1 cellular context compared by ENCODE assay signal in the genomic region with DNA sequence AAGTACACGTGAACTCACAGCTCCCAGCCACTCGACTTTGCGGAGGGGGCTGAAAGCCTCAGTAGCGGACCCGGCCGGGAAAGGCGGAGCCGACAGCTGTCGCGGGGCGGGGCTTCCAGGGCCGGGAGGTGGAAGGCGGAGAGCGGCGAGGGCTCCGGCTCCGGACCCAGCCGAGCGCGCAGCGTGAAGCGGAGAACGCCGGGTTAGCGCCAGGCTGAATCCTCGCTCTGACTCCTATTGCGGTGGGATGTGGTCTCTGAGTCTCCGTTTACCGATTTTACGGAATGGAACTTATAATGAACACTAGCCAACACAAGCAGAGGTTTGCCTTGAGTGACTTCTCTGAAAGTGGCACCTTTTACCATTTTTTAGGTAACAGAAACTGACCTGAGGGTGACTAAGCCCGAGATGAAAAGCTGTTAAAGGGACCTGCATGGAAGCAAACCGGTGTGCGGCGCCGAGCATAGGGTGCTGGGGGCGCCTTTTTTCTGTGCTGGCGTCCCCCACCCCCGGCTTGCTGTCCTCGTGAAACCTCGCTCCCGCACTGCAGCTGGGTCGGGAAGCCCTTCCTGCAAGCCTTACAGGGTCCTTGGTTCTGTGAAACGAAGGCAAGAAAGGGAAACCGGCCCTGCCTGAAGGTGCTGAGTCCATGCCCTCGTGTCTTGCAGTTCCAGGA.
TF ChIP-seq lines count a peak whose summit lies in the region.

No MANE protein-coding gene starts in this region.

TF ChIP-seq in K562, 482 proteins besides CTCF, POLR2A, EP300 and RAD21 (continued from another document and continues in another):
- TF ChIP-seq, protein P1, sequence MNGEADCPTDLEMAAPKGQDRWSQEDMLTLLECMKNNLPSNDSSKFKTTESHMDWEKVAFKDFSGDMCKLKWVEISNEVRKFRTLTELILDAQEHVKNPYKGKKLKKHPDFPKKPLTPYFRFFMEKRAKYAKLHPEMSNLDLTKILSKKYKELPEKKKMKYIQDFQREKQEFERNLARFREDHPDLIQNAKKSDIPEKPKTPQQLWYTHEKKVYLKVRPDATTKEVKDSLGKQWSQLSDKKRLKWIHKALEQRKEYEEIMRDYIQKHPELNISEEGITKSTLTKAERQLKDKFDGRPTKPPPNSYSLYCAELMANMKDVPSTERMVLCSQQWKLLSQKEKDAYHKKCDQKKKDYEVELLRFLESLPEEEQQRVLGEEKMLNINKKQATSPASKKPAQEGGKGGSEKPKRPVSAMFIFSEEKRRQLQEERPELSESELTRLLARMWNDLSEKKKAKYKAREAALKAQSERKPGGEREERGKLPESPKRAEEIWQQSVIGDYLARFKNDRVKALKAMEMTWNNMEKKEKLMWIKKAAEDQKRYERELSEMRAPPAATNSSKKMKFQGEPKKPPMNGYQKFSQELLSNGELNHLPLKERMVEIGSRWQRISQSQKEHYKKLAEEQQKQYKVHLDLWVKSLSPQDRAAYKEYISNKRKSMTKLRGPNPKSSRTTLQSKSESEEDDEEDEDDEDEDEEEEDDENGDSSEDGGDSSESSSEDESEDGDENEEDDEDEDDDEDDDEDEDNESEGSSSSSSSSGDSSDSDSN (IDR thresholded peaks at IDR 0.05; ENCODE audit: borderline replicate concordance in 1 of 2, low read depth in 2 of 2, low read length in 2 of 2): peak; percentile 80 to 98; a peak in 3 of 4 replicates
- TF ChIP-seq SRSF1 (IDR thresholded peaks at IDR 0.05; ENCODE audit: low read depth, low read length): no peak
- TF ChIP-seq NFE2 (IDR thresholded peaks at IDR 0.05; ENCODE audit: low read depth): no peak
- TF ChIP-seq, protein P2, sequence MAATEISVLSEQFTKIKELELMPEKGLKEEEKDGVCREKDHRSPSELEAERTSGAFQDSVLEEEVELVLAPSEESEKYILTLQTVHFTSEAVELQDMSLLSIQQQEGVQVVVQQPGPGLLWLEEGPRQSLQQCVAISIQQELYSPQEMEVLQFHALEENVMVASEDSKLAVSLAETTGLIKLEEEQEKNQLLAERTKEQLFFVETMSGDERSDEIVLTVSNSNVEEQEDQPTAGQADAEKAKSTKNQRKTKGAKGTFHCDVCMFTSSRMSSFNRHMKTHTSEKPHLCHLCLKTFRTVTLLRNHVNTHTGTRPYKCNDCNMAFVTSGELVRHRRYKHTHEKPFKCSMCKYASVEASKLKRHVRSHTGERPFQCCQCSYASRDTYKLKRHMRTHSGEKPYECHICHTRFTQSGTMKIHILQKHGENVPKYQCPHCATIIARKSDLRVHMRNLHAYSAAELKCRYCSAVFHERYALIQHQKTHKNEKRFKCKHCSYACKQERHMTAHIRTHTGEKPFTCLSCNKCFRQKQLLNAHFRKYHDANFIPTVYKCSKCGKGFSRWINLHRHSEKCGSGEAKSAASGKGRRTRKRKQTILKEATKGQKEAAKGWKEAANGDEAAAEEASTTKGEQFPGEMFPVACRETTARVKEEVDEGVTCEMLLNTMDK (IDR thresholded peaks at IDR 0.05; ENCODE audit: borderline replicate concordance, insufficient read depth, low read depth, low read length, poor library complexity, severe bottlenecking): no peak
- no peak for TF ChIP-seq MYBL2 (IDR thresholded peaks at IDR 0.05; ENCODE audit: low read depth)
- no peak for TF ChIP-seq MYBL2 (CRISPR knock-in tag; IDR thresholded peaks at IDR 0.05; ENCODE audit: borderline replicate concordance)
- TF ChIP-seq PHB2 (IDR thresholded peaks at IDR 0.05; ENCODE audit: low read depth): no peak
- no peak for TF ChIP-seq ZNF586 (CRISPR knock-in tag; conservative IDR thresholded peaks at IDR 0.05)
- TF ChIP-seq JUND (IDR thresholded peaks at IDR 0.05; ENCODE audit: borderline replicate concordance, low read depth, low read length): no peak
- TF ChIP-seq JUND (tag; IDR thresholded peaks at IDR 0.05; ENCODE audit: borderline replicate concordance, low read depth, low read length): no peak
- TF ChIP-seq, protein P3, sequence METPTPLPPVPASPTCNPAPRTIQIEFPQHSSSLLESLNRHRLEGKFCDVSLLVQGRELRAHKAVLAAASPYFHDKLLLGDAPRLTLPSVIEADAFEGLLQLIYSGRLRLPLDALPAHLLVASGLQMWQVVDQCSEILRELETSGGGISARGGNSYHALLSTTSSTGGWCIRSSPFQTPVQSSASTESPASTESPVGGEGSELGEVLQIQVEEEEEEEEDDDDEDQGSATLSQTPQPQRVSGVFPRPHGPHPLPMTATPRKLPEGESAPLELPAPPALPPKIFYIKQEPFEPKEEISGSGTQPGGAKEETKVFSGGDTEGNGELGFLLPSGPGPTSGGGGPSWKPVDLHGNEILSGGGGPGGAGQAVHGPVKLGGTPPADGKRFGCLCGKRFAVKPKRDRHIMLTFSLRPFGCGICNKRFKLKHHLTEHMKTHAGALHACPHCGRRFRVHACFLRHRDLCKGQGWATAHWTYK (CRISPR knock-in tag; IDR thresholded peaks at IDR 0.05): 0 out of 2 replicates have a peak, but pooled peaks have one; percentile 42
- TF ChIP-seq KLF6 (CRISPR knock-in tag; IDR thresholded peaks at IDR 0.05; ENCODE audit: borderline replicate concordance): no peak
- TF ChIP-seq, protein P4, sequence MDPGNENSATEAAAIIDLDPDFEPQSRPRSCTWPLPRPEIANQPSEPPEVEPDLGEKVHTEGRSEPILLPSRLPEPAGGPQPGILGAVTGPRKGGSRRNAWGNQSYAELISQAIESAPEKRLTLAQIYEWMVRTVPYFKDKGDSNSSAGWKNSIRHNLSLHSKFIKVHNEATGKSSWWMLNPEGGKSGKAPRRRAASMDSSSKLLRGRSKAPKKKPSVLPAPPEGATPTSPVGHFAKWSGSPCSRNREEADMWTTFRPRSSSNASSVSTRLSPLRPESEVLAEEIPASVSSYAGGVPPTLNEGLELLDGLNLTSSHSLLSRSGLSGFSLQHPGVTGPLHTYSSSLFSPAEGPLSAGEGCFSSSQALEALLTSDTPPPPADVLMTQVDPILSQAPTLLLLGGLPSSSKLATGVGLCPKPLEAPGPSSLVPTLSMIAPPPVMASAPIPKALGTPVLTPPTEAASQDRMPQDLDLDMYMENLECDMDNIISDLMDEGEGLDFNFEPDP (CRISPR knock-in tag; IDR thresholded peaks at IDR 0.05): no peak
- 0 out of 2 replicates have a peak, but pooled peaks have one; percentile 31 for TF ChIP-seq ERF (CRISPR knock-in tag; IDR thresholded peaks at IDR 0.05)
- TF ChIP-seq NCOA6 (IDR thresholded peaks at IDR 0.05): no peak
- no peak for TF ChIP-seq TBL1XR1 (IDR thresholded peaks at IDR 0.05; ENCODE audit: low read length in 2 of 2)
- TF ChIP-seq XRCC4 (IDR thresholded peaks at IDR 0.05; ENCODE audit: extremely low read depth, insufficient read depth, insufficient read length): no peak
- TF ChIP-seq MYC (IDR thresholded peaks at IDR 0.05; ENCODE audit: low read depth, low read length): 0 out of 2 replicates have a peak, but pooled peaks have one; percentile 16
- TF ChIP-seq MYC (CRISPR knock-in tag; IDR thresholded peaks at IDR 0.05; ENCODE audit: borderline replicate concordance, low read depth): no peak
- no peak for TF ChIP-seq PRMT5 (CRISPR knock-in tag; IDR thresholded peaks at IDR 0.05)
- no peak for TF ChIP-seq ZBED1 (IDR thresholded peaks at IDR 0.05)
- TF ChIP-seq RBFOX2 (IDR thresholded peaks at IDR 0.05; ENCODE audit: low read depth, low read length): peak; percentile 79
- TF ChIP-seq ZNF79 (CRISPR knock-in tag; IDR thresholded peaks at IDR 0.05; ENCODE audit: low read depth): no peak
- TF ChIP-seq FOXA1 (IDR thresholded peaks at IDR 0.05; ENCODE audit: borderline replicate concordance): no peak
- TF ChIP-seq EHMT2 (IDR thresholded peaks at IDR 0.05): no peak
- no peak for TF ChIP-seq SOX6 (IDR thresholded peaks at IDR 0.05)
- TF ChIP-seq ZNF384 (IDR thresholded peaks at IDR 0.05; ENCODE audit: low read depth, low read length): no peak
- no peak for TF ChIP-seq ADNP (tag; IDR thresholded peaks at IDR 0.05)
- TF ChIP-seq, protein P5, sequence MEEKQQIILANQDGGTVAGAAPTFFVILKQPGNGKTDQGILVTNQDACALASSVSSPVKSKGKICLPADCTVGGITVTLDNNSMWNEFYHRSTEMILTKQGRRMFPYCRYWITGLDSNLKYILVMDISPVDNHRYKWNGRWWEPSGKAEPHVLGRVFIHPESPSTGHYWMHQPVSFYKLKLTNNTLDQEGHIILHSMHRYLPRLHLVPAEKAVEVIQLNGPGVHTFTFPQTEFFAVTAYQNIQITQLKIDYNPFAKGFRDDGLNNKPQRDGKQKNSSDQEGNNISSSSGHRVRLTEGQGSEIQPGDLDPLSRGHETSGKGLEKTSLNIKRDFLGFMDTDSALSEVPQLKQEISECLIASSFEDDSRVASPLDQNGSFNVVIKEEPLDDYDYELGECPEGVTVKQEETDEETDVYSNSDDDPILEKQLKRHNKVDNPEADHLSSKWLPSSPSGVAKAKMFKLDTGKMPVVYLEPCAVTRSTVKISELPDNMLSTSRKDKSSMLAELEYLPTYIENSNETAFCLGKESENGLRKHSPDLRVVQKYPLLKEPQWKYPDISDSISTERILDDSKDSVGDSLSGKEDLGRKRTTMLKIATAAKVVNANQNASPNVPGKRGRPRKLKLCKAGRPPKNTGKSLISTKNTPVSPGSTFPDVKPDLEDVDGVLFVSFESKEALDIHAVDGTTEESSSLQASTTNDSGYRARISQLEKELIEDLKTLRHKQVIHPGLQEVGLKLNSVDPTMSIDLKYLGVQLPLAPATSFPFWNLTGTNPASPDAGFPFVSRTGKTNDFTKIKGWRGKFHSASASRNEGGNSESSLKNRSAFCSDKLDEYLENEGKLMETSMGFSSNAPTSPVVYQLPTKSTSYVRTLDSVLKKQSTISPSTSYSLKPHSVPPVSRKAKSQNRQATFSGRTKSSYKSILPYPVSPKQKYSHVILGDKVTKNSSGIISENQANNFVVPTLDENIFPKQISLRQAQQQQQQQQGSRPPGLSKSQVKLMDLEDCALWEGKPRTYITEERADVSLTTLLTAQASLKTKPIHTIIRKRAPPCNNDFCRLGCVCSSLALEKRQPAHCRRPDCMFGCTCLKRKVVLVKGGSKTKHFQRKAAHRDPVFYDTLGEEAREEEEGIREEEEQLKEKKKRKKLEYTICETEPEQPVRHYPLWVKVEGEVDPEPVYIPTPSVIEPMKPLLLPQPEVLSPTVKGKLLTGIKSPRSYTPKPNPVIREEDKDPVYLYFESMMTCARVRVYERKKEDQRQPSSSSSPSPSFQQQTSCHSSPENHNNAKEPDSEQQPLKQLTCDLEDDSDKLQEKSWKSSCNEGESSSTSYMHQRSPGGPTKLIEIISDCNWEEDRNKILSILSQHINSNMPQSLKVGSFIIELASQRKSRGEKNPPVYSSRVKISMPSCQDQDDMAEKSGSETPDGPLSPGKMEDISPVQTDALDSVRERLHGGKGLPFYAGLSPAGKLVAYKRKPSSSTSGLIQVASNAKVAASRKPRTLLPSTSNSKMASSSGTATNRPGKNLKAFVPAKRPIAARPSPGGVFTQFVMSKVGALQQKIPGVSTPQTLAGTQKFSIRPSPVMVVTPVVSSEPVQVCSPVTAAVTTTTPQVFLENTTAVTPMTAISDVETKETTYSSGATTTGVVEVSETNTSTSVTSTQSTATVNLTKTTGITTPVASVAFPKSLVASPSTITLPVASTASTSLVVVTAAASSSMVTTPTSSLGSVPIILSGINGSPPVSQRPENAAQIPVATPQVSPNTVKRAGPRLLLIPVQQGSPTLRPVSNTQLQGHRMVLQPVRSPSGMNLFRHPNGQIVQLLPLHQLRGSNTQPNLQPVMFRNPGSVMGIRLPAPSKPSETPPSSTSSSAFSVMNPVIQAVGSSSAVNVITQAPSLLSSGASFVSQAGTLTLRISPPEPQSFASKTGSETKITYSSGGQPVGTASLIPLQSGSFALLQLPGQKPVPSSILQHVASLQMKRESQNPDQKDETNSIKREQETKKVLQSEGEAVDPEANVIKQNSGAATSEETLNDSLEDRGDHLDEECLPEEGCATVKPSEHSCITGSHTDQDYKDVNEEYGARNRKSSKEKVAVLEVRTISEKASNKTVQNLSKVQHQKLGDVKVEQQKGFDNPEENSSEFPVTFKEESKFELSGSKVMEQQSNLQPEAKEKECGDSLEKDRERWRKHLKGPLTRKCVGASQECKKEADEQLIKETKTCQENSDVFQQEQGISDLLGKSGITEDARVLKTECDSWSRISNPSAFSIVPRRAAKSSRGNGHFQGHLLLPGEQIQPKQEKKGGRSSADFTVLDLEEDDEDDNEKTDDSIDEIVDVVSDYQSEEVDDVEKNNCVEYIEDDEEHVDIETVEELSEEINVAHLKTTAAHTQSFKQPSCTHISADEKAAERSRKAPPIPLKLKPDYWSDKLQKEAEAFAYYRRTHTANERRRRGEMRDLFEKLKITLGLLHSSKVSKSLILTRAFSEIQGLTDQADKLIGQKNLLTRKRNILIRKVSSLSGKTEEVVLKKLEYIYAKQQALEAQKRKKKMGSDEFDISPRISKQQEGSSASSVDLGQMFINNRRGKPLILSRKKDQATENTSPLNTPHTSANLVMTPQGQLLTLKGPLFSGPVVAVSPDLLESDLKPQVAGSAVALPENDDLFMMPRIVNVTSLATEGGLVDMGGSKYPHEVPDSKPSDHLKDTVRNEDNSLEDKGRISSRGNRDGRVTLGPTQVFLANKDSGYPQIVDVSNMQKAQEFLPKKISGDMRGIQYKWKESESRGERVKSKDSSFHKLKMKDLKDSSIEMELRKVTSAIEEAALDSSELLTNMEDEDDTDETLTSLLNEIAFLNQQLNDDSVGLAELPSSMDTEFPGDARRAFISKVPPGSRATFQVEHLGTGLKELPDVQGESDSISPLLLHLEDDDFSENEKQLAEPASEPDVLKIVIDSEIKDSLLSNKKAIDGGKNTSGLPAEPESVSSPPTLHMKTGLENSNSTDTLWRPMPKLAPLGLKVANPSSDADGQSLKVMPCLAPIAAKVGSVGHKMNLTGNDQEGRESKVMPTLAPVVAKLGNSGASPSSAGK (IDR thresholded peaks at IDR 0.05): peak; percentile 57
- TF ChIP-seq ZZZ3 (IDR thresholded peaks at IDR 0.05): no peak
- no peak for TF ChIP-seq ZNF133 (CRISPR knock-in tag; IDR thresholded peaks at IDR 0.05)
- TF ChIP-seq MCM7 (IDR thresholded peaks at IDR 0.05): no peak
- TF ChIP-seq ETV1 (tag; conservative IDR thresholded peaks at IDR 0.05; ENCODE audit: low read depth): no peak
- TF ChIP-seq, protein P6, sequence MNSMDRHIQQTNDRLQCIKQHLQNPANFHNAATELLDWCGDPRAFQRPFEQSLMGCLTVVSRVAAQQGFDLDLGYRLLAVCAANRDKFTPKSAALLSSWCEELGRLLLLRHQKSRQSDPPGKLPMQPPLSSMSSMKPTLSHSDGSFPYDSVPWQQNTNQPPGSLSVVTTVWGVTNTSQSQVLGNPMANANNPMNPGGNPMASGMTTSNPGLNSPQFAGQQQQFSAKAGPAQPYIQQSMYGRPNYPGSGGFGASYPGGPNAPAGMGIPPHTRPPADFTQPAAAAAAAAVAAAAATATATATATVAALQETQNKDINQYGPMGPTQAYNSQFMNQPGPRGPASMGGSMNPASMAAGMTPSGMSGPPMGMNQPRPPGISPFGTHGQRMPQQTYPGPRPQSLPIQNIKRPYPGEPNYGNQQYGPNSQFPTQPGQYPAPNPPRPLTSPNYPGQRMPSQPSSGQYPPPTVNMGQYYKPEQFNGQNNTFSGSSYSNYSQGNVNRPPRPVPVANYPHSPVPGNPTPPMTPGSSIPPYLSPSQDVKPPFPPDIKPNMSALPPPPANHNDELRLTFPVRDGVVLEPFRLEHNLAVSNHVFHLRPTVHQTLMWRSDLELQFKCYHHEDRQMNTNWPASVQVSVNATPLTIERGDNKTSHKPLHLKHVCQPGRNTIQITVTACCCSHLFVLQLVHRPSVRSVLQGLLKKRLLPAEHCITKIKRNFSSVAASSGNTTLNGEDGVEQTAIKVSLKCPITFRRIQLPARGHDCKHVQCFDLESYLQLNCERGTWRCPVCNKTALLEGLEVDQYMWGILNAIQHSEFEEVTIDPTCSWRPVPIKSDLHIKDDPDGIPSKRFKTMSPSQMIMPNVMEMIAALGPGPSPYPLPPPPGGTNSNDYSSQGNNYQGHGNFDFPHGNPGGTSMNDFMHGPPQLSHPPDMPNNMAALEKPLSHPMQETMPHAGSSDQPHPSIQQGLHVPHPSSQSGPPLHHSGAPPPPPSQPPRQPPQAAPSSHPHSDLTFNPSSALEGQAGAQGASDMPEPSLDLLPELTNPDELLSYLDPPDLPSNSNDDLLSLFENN (IDR thresholded peaks at IDR 0.05; ENCODE audit: low read depth in 2 of 2, low read length in 2 of 2): no peak
- no peak for TF ChIP-seq ZNF589 (CRISPR knock-in tag; IDR thresholded peaks at IDR 0.05; ENCODE audit: low read depth)
